Comparison of ENCODE assay signal across 10 cellular contexts in the genomic region with DNA sequence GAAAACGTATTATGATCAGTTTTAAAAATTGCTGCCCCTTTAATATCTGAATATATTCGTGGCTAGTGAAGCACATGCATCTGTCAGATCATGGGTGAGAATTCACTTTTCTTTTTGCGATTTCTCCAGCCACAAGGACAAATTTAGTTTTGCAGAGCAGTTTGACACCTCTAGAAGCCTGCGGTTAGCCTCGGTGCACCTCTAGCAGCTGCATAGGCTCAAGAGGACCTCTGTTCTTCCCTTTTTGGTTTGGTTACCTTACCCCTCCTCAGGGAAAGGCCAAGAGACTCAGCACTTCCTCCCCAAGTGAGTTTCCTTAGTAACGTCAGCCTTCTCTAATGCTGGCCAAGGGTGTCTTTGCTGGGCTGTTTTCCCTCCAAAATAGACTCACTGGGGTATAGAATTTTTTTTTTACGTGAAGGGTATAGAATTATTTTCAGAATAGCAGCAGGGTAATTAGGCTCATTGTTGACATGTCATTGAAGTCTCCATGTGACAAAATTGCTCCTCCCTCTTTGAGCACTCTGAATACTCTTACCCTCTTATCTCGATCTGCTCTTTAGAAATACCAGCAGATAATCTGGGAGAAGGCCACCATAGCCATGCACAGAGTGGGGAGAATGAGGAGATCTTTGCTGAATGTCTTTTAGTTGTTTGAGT.
DNase-seq lines count a peak whose midpoint lies in the region; ATAC-seq and TF ChIP-seq lines count a peak whose summit lies in the region.
"Had no signal": no experiment of that assay in that cellular context is flagged by ENCODE, and none has a peak within 500 bp of the region (broad histone marks: within the 10 kb centered on the region; RNA-seq: fewer than 3 reads in every experiment).

No MANE protein-coding gene starts in this region.

- no peaks in the 10 kb centered on the region for H3K9me3 Mint-ChIP-seq in central memory CD8-positive, alpha-beta T cell

- 79% methylated on average over 8 of the region's 8 CpGs for WGBS in lower leg skin, 2 donors

- H3K36me3 Mint-ChIP-seq in central memory CD8-positive, alpha-beta T cell (ENCODE audit: insufficient read depth): no peaks in the 10 kb centered on the region

- H3K27me3 Mint-ChIP-seq in central memory CD8-positive, alpha-beta T cell: no peaks in the 10 kb centered on the region

- no peak overlapping the region for H3K4me3 ChIP-seq in lower leg skin (ENCODE audit: low read depth, poor library complexity, severe bottlenecking)
- H3K4me3 ChIP-seq: gastroesophageal sphincter had no signal

- TF ChIP-seq POLR2A in lower leg skin (IDR thresholded peaks at IDR 0.05): no peak

- no peak for DNase-seq in central memory CD8-positive, alpha-beta T cell (ENCODE audit: low spot score in 2 of 2)
- DNase-seq in lower leg skin (ENCODE audit: low spot score in 2 of 2): no peak
- DNase-seq in left cardiac atrium: no peak
- DNase-seq in sciatic nerve (ENCODE audit: low spot score): no peak
- no peak for DNase-seq in NCI-H226
- DNase-seq: NCI-H1048 had no signal

- H3K27ac Mint-ChIP-seq in central memory CD8-positive, alpha-beta T cell (ENCODE audit: low read depth): peak overlapping the region; percentile 79

- H3K4me1 Mint-ChIP-seq in central memory CD8-positive, alpha-beta T cell: peaks cover 40% of the 10 kb centered on the region

- ATAC-seq in GM18520 (IDR thresholded peaks at IDR 0.05; ENCODE audit: unreplicated experiment): peak; percentile 86
- peak; percentile 85 for ATAC-seq in GM21528 (IDR thresholded peaks at IDR 0.05; ENCODE audit: low FRiP score, unreplicated experiment)
- peak; percentile 76 for ATAC-seq in HG03354 (IDR thresholded peaks at IDR 0.05; ENCODE audit: poor library complexity, severe bottlenecking, unreplicated experiment)
- ATAC-seq in central memory CD8-positive, alpha-beta T cell (replicated peaks; ENCODE audit: extremely low read depth, poor library complexity, severe bottlenecking): peak; percentile 76
- no peak for ATAC-seq in left cardiac atrium
- no peak for ATAC-seq in sciatic nerve
- ATAC-seq: gastroesophageal sphincter had no signal

- intact Hi-C loops in lower leg skin (cut with DNase I; ENCODE audit: low total_unique reads): no loop called here
- intact Hi-C loops in left cardiac atrium (cut with DNase I): no loop called here
- intact Hi-C loops in sciatic nerve (cut with DNase I): no loop called here

- H3K4me3 Mint-ChIP-seq in central memory CD8-positive, alpha-beta T cell: peak overlapping the region; percentile 59

- no peak for TF ChIP-seq CTCF in lower leg skin (IDR thresholded peaks at IDR 0.05)

Comparison
In these comparisons a context has a peak if more than half of its experiments do, and no peak if none do; other contexts are left out.
1. ATAC-seq: peak in GM18520 (single experiment), GM21528 (single experiment), HG03354 (single experiment) and central memory CD8-positive, alpha-beta T cell (single experiment); none in left cardiac atrium (0 of 2) and sciatic nerve (single experiment).